Comparison of ENCODE assay signal across 27 cellular contexts in genomic region chr11:9980931-9981330, GRCh38.
"Had no signal": no experiment of that assay in that cellular context is flagged by ENCODE, and none has a peak within 500 bp of the region (broad histone marks: within the 10 kb centered on the region; RNA-seq: fewer than 3 reads in every experiment).

No MANE protein-coding gene starts in this region.

- ATAC-seq: activated CD8-positive, alpha-beta memory T cell treated with anti-CD3 and anti-CD28 coated beads, Interleukin-2, amount 10 ng/mL, durations not matched to agents 7 days and 5 days; WTC11 had no signal

- FAIRE-seq: RCC 7860 had no signal

- H3K27ac ChIP-seq: ascending aorta, cardiac muscle cell, SJSA1 had no signal

- H3K4me3 Mint-ChIP-seq: activated CD4-positive, alpha-beta T cell treated with anti-CD3 and anti-CD28 coated beads, Interleukin-2, amount 10 ng/mL, durations not matched to agents 24 days and 14 days; activated CD8-positive, alpha-beta memory T cell treated with anti-CD3 and anti-CD28 coated beads, Interleukin-2, amount 10 ng/mL, durations not matched to agents 7 days and 5 days; activated naive CD4-positive, alpha-beta T cell treated with anti-CD3 and anti-CD28 coated beads, Interleukin-2, amount 50 U/mL, for 24 hours; activated T-cell treated with anti-CD3 and anti-CD28 coated beads, Interleukin-2, amount 50 U/mL, for 24 hours; activated T-helper 1 cell treated with anti-CD3 and anti-CD28 coated beads, Interleukin-12 subunit alpha, Interleukin-12 subunit beta, Interleukin-2, Interleukin-4 antibody, amounts not matched to agents 30 ng/mL and 10 ng/mL and 1 ng/mL, durations not matched to agents 14 hours and 24 hours and 36 hours; brain; T-helper 1 cell treated with Interleukin-12 subunit alpha and Interleukin-12 subunit beta and Interleukin-4 antibody, amounts not matched to agents 30 μg/mL and 1 μg/mL, for 36 hours; WTC11 had no signal

- H3K4me1 Mint-ChIP-seq: activated CD4-positive, alpha-beta T cell treated with anti-CD3 and anti-CD28 coated beads, Interleukin-2, amount 10 ng/mL, durations not matched to agents 24 days and 14 days; activated CD8-positive, alpha-beta memory T cell treated with anti-CD3 and anti-CD28 coated beads, Interleukin-2, amount 10 ng/mL, durations not matched to agents 7 days and 5 days; activated naive CD4-positive, alpha-beta T cell treated with anti-CD3 and anti-CD28 coated beads, Interleukin-2, amount 50 U/mL, for 24 hours had no signal

- H3K27me3 Mint-ChIP-seq: activated CD4-positive, alpha-beta T cell treated with anti-CD3 and anti-CD28 coated beads, Interleukin-2, amount 10 ng/mL, durations not matched to agents 24 days and 14 days; activated CD8-positive, alpha-beta memory T cell treated with anti-CD3 and anti-CD28 coated beads, Interleukin-2, amount 10 ng/mL, durations not matched to agents 7 days and 5 days; activated naive CD4-positive, alpha-beta T cell treated with anti-CD3 and anti-CD28 coated beads, Interleukin-2, amount 50 U/mL, for 24 hours; activated T-cell treated with anti-CD3 and anti-CD28 coated beads, Interleukin-2, amount 50 U/mL, for 24 hours; brain had no signal

- H3K36me3 Mint-ChIP-seq: activated CD8-positive, alpha-beta memory T cell treated with anti-CD3 and anti-CD28 coated beads, Interleukin-2, amount 10 ng/mL, durations not matched to agents 7 days and 5 days had no signal

- H3K27me3 ChIP-seq: ascending aorta, cardiac muscle cell, SJSA1 had no signal

- DNase-seq: activated CD4-positive, alpha-beta T cell treated with anti-CD3 and anti-CD28 coated beads, Interleukin-2, amount 10 ng/mL, durations not matched to agents 24 days and 14 days; activated CD4-positive, alpha-beta T cell treated with anti-CD3 and anti-CD28 coated beads, Interleukin-2, amount 50 U/mL, for 48 hours; activated CD4-positive, CD25-positive, alpha-beta regulatory T cell treated with anti-CD3 and anti-CD28 coated beads, Interleukin-2, amount 50 U/mL, for 72 hours; activated CD8-positive, alpha-beta memory T cell treated with anti-CD3 and anti-CD28 coated beads, Interleukin-2, amount 10 ng/mL, durations not matched to agents 7 days and 5 days; activated effector memory CD4-positive, alpha-beta T cell treated with Interleukin-2 at 50 U/mL for 16 hours; activated naive CD4-positive, alpha-beta T cell; activated T-cell treated with anti-CD3 and anti-CD28 coated beads, Interleukin-2, amount 50 U/mL, for 24 hours; amniotic stem cell; KG1; NCI-H1048; NCI-H1930; NCI-H2171 treated with DMSO at 0.1 percent for 48 hours; NCI-H510A treated with DMSO at 0.1 percent for 48 hours; NCI-H69; NK-92 treated with Interleukin-12 subunit alpha and Interleukin-12 subunit beta, amount 100 ng/mL, for 24 hours; OCI-M1; SHP77; T-helper 9 cell had no signal

- H3K27ac Mint-ChIP-seq: activated CD4-positive, alpha-beta T cell treated with anti-CD3 and anti-CD28 coated beads, Interleukin-2, amount 10 ng/mL, durations not matched to agents 24 days and 14 days; activated CD8-positive, alpha-beta memory T cell treated with anti-CD3 and anti-CD28 coated beads, Interleukin-2, amount 10 ng/mL, durations not matched to agents 7 days and 5 days; activated naive CD4-positive, alpha-beta T cell treated with anti-CD3 and anti-CD28 coated beads, Interleukin-2, amount 50 U/mL, for 24 hours; activated T-cell treated with anti-CD3 and anti-CD28 coated beads, Interleukin-2, amount 50 U/mL, for 24 hours; activated T-helper 1 cell treated with anti-CD3 and anti-CD28 coated beads, Interleukin-12 subunit alpha, Interleukin-12 subunit beta, Interleukin-2, Interleukin-4 antibody, amounts not matched to agents 30 ng/mL and 10 ng/mL and 1 ng/mL, durations not matched to agents 14 hours and 24 hours and 36 hours; T-helper 1 cell treated with Interleukin-12 subunit alpha and Interleukin-12 subunit beta and Interleukin-4 antibody, amounts not matched to agents 30 μg/mL and 1 μg/mL, for 36 hours; WTC11 had no signal

- H3K4me3 ChIP-seq: ascending aorta, cardiac muscle cell, SJSA1 had no signal

- H3K36me3 ChIP-seq: ascending aorta, cardiac muscle cell had no signal

- H3K9me3 ChIP-seq: ascending aorta, SJSA1 had no signal

- H3K9me3 Mint-ChIP-seq: activated CD4-positive, alpha-beta T cell treated with anti-CD3 and anti-CD28 coated beads, Interleukin-2, amount 10 ng/mL, durations not matched to agents 24 days and 14 days; activated naive CD4-positive, alpha-beta T cell treated with anti-CD3 and anti-CD28 coated beads, Interleukin-2, amount 50 U/mL, for 24 hours; activated T-cell treated with anti-CD3 and anti-CD28 coated beads, Interleukin-2, amount 50 U/mL, for 24 hours; activated T-helper 1 cell treated with anti-CD3 and anti-CD28 coated beads, Interleukin-12 subunit alpha, Interleukin-12 subunit beta, Interleukin-2, Interleukin-4 antibody, amounts not matched to agents 30 ng/mL and 10 ng/mL and 1 ng/mL, durations not matched to agents 14 hours and 24 hours and 36 hours; T-helper 1 cell treated with Interleukin-12 subunit alpha and Interleukin-12 subunit beta and Interleukin-4 antibody, amounts not matched to agents 30 μg/mL and 1 μg/mL, for 36 hours; WTC11 had no signal
